ENCODE assay signal across 1 cellular context in genomic region chr2:241686649-241687425, GRCh38.
A peak's percentile ranks its signal among the peaks of the same experiment; 100 is the strongest.
TF ChIP-seq lines count a peak whose summit lies in the region.

Gene DTYMK (minus strand): TSS chr2:241686815. CDS start chr2:241686783, 32 bp downstream.

TF ChIP-seq in HepG2, 621 proteins besides CTCF, POLR2A, EP300 and RAD21 (continued from another document and continues in another):
- 0 out of 2 replicates have a peak, but pooled peaks have one; percentile 20 for TF ChIP-seq TFE3 (CRISPR knock-in tag; IDR thresholded peaks at IDR 0.05)
- no peak for TF ChIP-seq KDM1A (CRISPR knock-in tag; IDR thresholded peaks at IDR 0.05)
- TF ChIP-seq PHB2 (IDR thresholded peaks at IDR 0.05; ENCODE audit: partially characterized antibody) = no peak
- TF ChIP-seq THAP9 (CRISPR knock-in tag; IDR thresholded peaks at IDR 0.05; ENCODE audit: borderline replicate concordance) = peak; percentile 77; the same call in 1 of the 2 replicates
- TF ChIP-seq PRDM4 (CRISPR knock-in tag; IDR thresholded peaks at IDR 0.05; ENCODE audit: borderline replicate concordance) = no peak
- peak; percentile 67 for TF ChIP-seq MXD3 (CRISPR knock-in tag; IDR thresholded peaks at IDR 0.05)
- peak; percentile 88; the same call in 1 of the 2 replicates for TF ChIP-seq POLR2AphosphoS2 (IDR thresholded peaks at IDR 0.05; ENCODE audit: low read depth, low read length)
- TF ChIP-seq SMAD9 (CRISPR knock-in tag; IDR thresholded peaks at IDR 0.05) = peak; percentile 27; the same call in 1 of the 2 replicates
- TF ChIP-seq MEIS1 (CRISPR knock-in tag; IDR thresholded peaks at IDR 0.05; ENCODE audit: borderline replicate concordance) = peak; percentile 63; the same call in 1 of the 2 replicates
- peak; percentile 73 for TF ChIP-seq ZNF446 (CRISPR knock-in tag; IDR thresholded peaks at IDR 0.05)
- TF ChIP-seq ZNF709 (CRISPR knock-in tag; IDR thresholded peaks at IDR 0.05) = peak; percentile 73; the same call in 1 of the 2 replicates
- peak; percentile 83; the same call in 1 of the 2 replicates for TF ChIP-seq ZNF704 (CRISPR knock-in tag; IDR thresholded peaks at IDR 0.05; ENCODE audit: borderline replicate concordance)
- TF ChIP-seq ZBTB43 (CRISPR knock-in tag; conservative IDR thresholded peaks at IDR 0.05) = peak; percentile 73; the same call in 1 of the 2 replicates
- peak; percentile 77 for TF ChIP-seq IKZF5 (CRISPR knock-in tag; IDR thresholded peaks at IDR 0.05)
- no peak for TF ChIP-seq ZNF326 (CRISPR knock-in tag; IDR thresholded peaks at IDR 0.05; ENCODE audit: borderline replicate concordance)
- TF ChIP-seq ZMYM3 (CRISPR knock-in tag; IDR thresholded peaks at IDR 0.05) = no peak; the same call in 1 of the 2 replicates
- peak; percentile 92 for TF ChIP-seq ZNF766 (CRISPR knock-in tag; IDR thresholded peaks at IDR 0.05; ENCODE audit: borderline replicate concordance)
- no peak for TF ChIP-seq ZNF597 (CRISPR knock-in tag; IDR thresholded peaks at IDR 0.05)
- peak; percentile 94 for TF ChIP-seq ARNT2 (CRISPR knock-in tag; IDR thresholded peaks at IDR 0.05; ENCODE audit: low read depth)
- peak; percentile 73 for TF ChIP-seq FOXA3 (CRISPR knock-in tag; IDR thresholded peaks at IDR 0.05)
- no peak for TF ChIP-seq PCBP2 (optimal IDR thresholded peaks at IDR 0.05; ENCODE audit: low read depth, low read length, poor library complexity, severe bottlenecking)
- TF ChIP-seq RBAK (CRISPR knock-in tag; IDR thresholded peaks at IDR 0.05) = no peak
- TF ChIP-seq MXI1 (IDR thresholded peaks at IDR 0.05; ENCODE audit: borderline replicate concordance, low read depth, low read length) = peak; percentile 94; the same call in 2 of the 3 replicates
- peak; percentile 77; the same call in 1 of the 2 replicates for TF ChIP-seq ZNF552 (CRISPR knock-in tag; IDR thresholded peaks at IDR 0.05; ENCODE audit: borderline replicate concordance)
- TF ChIP-seq ZNF737 (CRISPR knock-in tag; IDR thresholded peaks at IDR 0.05; ENCODE audit: borderline replicate concordance) = no peak
- TF ChIP-seq ZFP36L2 (CRISPR knock-in tag; IDR thresholded peaks at IDR 0.05) = no peak
- TF ChIP-seq THAP7 (CRISPR knock-in tag; IDR thresholded peaks at IDR 0.05) = peak; percentile 80; the same call in 1 of the 2 replicates
- no peak for TF ChIP-seq MBD4 (IDR thresholded peaks at IDR 0.05; ENCODE audit: borderline replicate concordance, low read length)
- TF ChIP-seq TAF15 (IDR thresholded peaks at IDR 0.05; ENCODE audit: low read depth, low read length, poor library complexity, severe bottlenecking) = no peak
- TF ChIP-seq NFKB2 (CRISPR knock-in tag; IDR thresholded peaks at IDR 0.05; ENCODE audit: borderline replicate concordance) = peak; percentile 57; the same call in 1 of the 2 replicates
- no peak; the same call in 1 of the 2 replicates for TF ChIP-seq CENPBD1 (CRISPR knock-in tag; IDR thresholded peaks at IDR 0.05; ENCODE audit: borderline replicate concordance, low read depth)
- TF ChIP-seq GLMP (CRISPR knock-in tag; IDR thresholded peaks at IDR 0.05; ENCODE audit: borderline replicate concordance) = no peak
- TF ChIP-seq LCORL (IDR thresholded peaks at IDR 0.05) = no peak
- TF ChIP-seq LCORL (CRISPR knock-in tag; IDR thresholded peaks at IDR 0.05) = no peak; the same call in 1 of the 2 replicates
- peak; percentile 45; the same call in 1 of the 2 replicates for TF ChIP-seq ZSCAN12 (CRISPR knock-in tag; IDR thresholded peaks at IDR 0.05)
- TF ChIP-seq TCF7 (IDR thresholded peaks at IDR 0.05; ENCODE audit: low read depth) = no peak
- 0 out of 2 replicates have a peak, but pooled peaks have one; percentile 5 for TF ChIP-seq BCL6 (CRISPR knock-in tag; IDR thresholded peaks at IDR 0.05)
- no peak for TF ChIP-seq ZNF576 (CRISPR knock-in tag; IDR thresholded peaks at IDR 0.05)
- no peak; the same call in 1 of the 2 replicates for TF ChIP-seq ZNF296 (CRISPR knock-in tag; conservative IDR thresholded peaks at IDR 0.05)
- no peak; the same call in 1 of the 2 replicates for TF ChIP-seq DNMT1 (CRISPR knock-in tag; IDR thresholded peaks at IDR 0.05)
- peak; percentile 92 for TF ChIP-seq DMAP1 (CRISPR knock-in tag; IDR thresholded peaks at IDR 0.05)
- no peak for TF ChIP-seq RBM39 (IDR thresholded peaks at IDR 0.05; ENCODE audit: low read depth, low read length, poor library complexity, severe bottlenecking)
- peak; percentile 75; the same call in 1 of the 2 replicates for TF ChIP-seq ZBTB42 (CRISPR knock-in tag; IDR thresholded peaks at IDR 0.05)
- peak; percentile 89; the same call in 1 of the 2 replicates for TF ChIP-seq TOPORS (CRISPR knock-in tag; IDR thresholded peaks at IDR 0.05)
- TF ChIP-seq NFIB (CRISPR knock-in tag; IDR thresholded peaks at IDR 0.05; ENCODE audit: borderline replicate concordance) = no peak
- peak; percentile 87 for TF ChIP-seq ZNF230 (CRISPR knock-in tag; IDR thresholded peaks at IDR 0.05)
- TF ChIP-seq STAT5B (CRISPR knock-in tag; IDR thresholded peaks at IDR 0.05) = peak; percentile 21; the same call in 1 of the 2 replicates
- TF ChIP-seq ZNF546 (CRISPR knock-in tag; conservative IDR thresholded peaks at IDR 0.05) = peak; percentile 93
- TF ChIP-seq ONECUT2 (CRISPR knock-in tag; IDR thresholded peaks at IDR 0.05) = no peak
- peak; percentile 99 for TF ChIP-seq E2F1 (CRISPR knock-in tag; IDR thresholded peaks at IDR 0.05)
- peak; percentile 93 for TF ChIP-seq SALL1 (CRISPR knock-in tag; IDR thresholded peaks at IDR 0.05)
